Comparison of ENCODE assay signal across 9 cellular contexts in the genomic region with DNA sequence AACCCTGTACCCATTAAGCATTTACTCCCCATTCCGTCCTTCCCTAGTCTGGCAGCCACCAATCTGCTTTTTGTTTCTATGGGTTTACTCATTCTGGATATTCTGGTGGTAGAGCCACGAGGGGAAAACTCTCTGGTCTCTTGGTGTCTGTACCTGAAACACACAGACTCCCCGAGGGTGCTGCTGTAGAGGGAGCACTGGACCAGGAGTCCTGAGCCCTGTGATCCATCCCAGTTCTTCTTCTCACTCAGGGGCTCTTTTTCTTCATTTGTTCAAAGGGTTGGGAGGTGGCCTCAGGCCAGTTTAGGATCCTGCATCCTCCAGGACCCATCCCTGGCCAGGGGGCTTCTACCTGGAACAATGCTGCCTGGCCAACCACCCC. TPM values are rescaled to one million over a fixed set of nuclear protein-coding genes. Genes with fewer than 3 reads are reported as not detected.
A peak's percentile ranks its signal among the peaks of the same experiment; 100 is the strongest.
DNase-seq lines count a peak whose midpoint lies in the region; ATAC-seq, FAIRE-seq and TF ChIP-seq lines count a peak whose summit lies in the region.
"Had no signal": no experiment of that assay in that cellular context is flagged by ENCODE, and none has a peak within 500 bp of the region (broad histone marks: within the 10 kb centered on the region; RNA-seq: fewer than 3 reads in every experiment).

No MANE protein-coding gene starts in this region.

- H3K9me3 ChIP-seq in esophagus muscularis mucosa = no peaks in the 10 kb centered on the region
- H3K9me3 ChIP-seq in suprapubic skin = no peaks in the 10 kb centered on the region
- no peaks in the 10 kb centered on the region for H3K9me3 ChIP-seq in A673 (ENCODE audit: low read depth, low read length, poor library complexity, severe bottlenecking)

- intact Hi-C loops in esophagus muscularis mucosa (cut with DNase I) = no loop called here
- intact Hi-C loops in A673 (cut with micrococcal nuclease; ENCODE audit: unreplicated experiment) = no loop called here

- no peak for TF ChIP-seq CTCF in esophagus muscularis mucosa (IDR thresholded peaks at IDR 0.05)
- no peak for TF ChIP-seq CTCF in suprapubic skin (IDR thresholded peaks at IDR 0.05)
- TF ChIP-seq CTCF in A673 (conservative IDR thresholded peaks at IDR 0.05; ENCODE audit: low read depth, low read length) = no peak

- H3K4me1 ChIP-seq in esophagus muscularis mucosa (peaks cover 22 to 48% (median 45%) of the 10 kb centered on the region in 4 donors), suprapubic skin (peaks cover 50% of the 10 kb centered on the region), A673 (ENCODE audit: insufficient read depth, low read length, poor library complexity, severe bottlenecking) (peaks cover 20% of the 10 kb centered on the region)

- no TSS peak for BruUV-seq in A673 (replicated peaks; lab: Mats Ljungman, UMichigan)

- peak overlapping the region; percentile 66 to 81 (median 72) for H3K27ac ChIP-seq in esophagus muscularis mucosa (replicated peaks in 1 of 4)
- H3K27ac ChIP-seq in suprapubic skin = peak overlapping the region; percentile 60
- no peak overlapping the region for H3K27ac ChIP-seq in A673 (ENCODE audit: low read depth, low read length, poor library complexity, severe bottlenecking)
- H3K27ac ChIP-seq: neural progenitor cell had no signal

- H3K27me3 ChIP-seq in esophagus muscularis mucosa (no peaks in the 10 kb centered on the region), suprapubic skin (no peaks in the 10 kb centered on the region), A673 (replicated peaks; ENCODE audit: insufficient read depth, low read depth, low read length, poor library complexity) (no peaks in the 10 kb centered on the region)
- H3K27me3 ChIP-seq: neural progenitor cell had no signal

- FAIRE-seq in HTR-8/SVneo (lab: Jason Lieb, UNC) = peak; percentile 16

- ATAC-seq in HG03457 (IDR thresholded peaks at IDR 0.05; ENCODE audit: unreplicated experiment) = no peak

- CTCF ChIA-PET in A673 (lab: Charles Lee) = interaction anchor here (0.8 to 1.0 kb wide), 2 partner anchors 22 to 40 kb away, joined by 4 to 15 read pairs; a partner anchor contains a TSS

- DNase-seq in HTR-8/SVneo (ENCODE audit: insufficient read length, low spot score) (no peak), esophagus muscularis mucosa (ENCODE audit: extremely low spot score) (no peak), suprapubic skin (ENCODE audit: low spot score in 2 of 2) (no peak), A673 (ENCODE audit: low spot score) (no peak), AG20443 (ENCODE audit: low spot score) (no peak)
- DNase-seq: NCI-H1105, SHP77 treated with DMSO at 0.1 percent for 48 hours had no signal

- POLR2A ChIA-PET in A673 (lab: Charles Lee; ENCODE audit: low non-redundant PET) = no interaction called here

- H3K36me3 ChIP-seq in esophagus muscularis mucosa = no peaks in the 10 kb centered on the region
- no peaks in the 10 kb centered on the region for H3K36me3 ChIP-seq in suprapubic skin
- no peaks in the 10 kb centered on the region for H3K36me3 ChIP-seq in A673 (ENCODE audit: insufficient read depth, low read length, poor library complexity, severe bottlenecking)
- H3K36me3 ChIP-seq: neural progenitor cell had no signal

- H3K4me3 ChIP-seq in esophagus muscularis mucosa = no peak overlapping the region
- H3K4me3 ChIP-seq in suprapubic skin = no peak overlapping the region
- no peak overlapping the region for H3K4me3 ChIP-seq in A673 (ENCODE audit: low read depth, low read length, poor library complexity, severe bottlenecking)
- H3K4me3 ChIP-seq: neural progenitor cell had no signal

- WGBS in esophagus muscularis mucosa = 80% methylated on average over 3 of the region's 3 CpGs
- WGBS in suprapubic skin = 71% methylated on average over 3 of the region's 3 CpGs

- TF ChIP-seq EP300 in esophagus muscularis mucosa (IDR thresholded peaks at IDR 0.05) = no peak
- TF ChIP-seq EP300 in suprapubic skin (IDR thresholded peaks at IDR 0.05) = no peak

- TF ChIP-seq POLR2A in esophagus muscularis mucosa (IDR thresholded peaks at IDR 0.05; ENCODE audit: low read depth) (no peak), suprapubic skin (IDR thresholded peaks at IDR 0.05) (no peak)

RNA-seq across cellular contexts. Expression of a gene that starts 14.1 kb away (rescaled TPM):
- total RNA-seq in esophagus muscularis mucosa = 1 to 10 TPM; 4.0 to 8.4 (median 7.0) TPM
- 10 to 100 TPM in 1 of 4 donors, 1 to 10 TPM in 3; 2.2 to 10.4 (median 4.4) TPM for total RNA-seq in suprapubic skin
- total RNA-seq in A673 (2021) = 4.6 and 4.8 TPM in 2 replicates

RNA-seq across cellular contexts. Expression of a gene that starts 27.5 kb away (rescaled TPM):
- total RNA-seq in esophagus muscularis mucosa = 10 to 100 TPM; 32.1 to 58.2 (median 45.3) TPM
- total RNA-seq in suprapubic skin = 10 to 100 TPM; 23.1 to 35.6 (median 27.8) TPM
- total RNA-seq in A673 (2021) = 21.2 and 22.1 TPM in 2 replicates

RNA-seq across cellular contexts. Expression of a gene that starts 40.3 kb away (rescaled TPM):
- total RNA-seq in esophagus muscularis mucosa (10 to 100 TPM; 20.9 to 34.8 (median 23.5) TPM), suprapubic skin (10 to 100 TPM in 2 of 4 donors, 1 to 10 TPM in 2; 6.2 to 37.7 (median 10.9) TPM), A673 (2021) (1.4 and 4.2 TPM in 2 replicates)

RNA-seq across cellular contexts. Expression of a gene that starts 43.4 kb away (rescaled TPM):
- 100 to 1,000 TPM in 2 of 4 donors, 10 to 100 TPM in 2; 49.4 to 154 (median 106) TPM for total RNA-seq in esophagus muscularis mucosa
- total RNA-seq in suprapubic skin = 10 to 100 TPM; 44.7 to 87.1 (median 58.3) TPM
- total RNA-seq in A673 (2021) = 12.0 and 18.5 TPM in 2 replicates

RNA-seq across cellular contexts. Expression of a gene that starts 45.9 kb away (rescaled TPM):
- total RNA-seq in esophagus muscularis mucosa (10 to 100 TPM; 11.0 to 26.7 (median 19.6) TPM), suprapubic skin (10 to 100 TPM in 1 of 4 donors, 1 to 10 TPM in 3; 5.9 to 14.6 (median 8.0) TPM), A673 (2021) (1.0 and 1.4 TPM in 2 replicates)
